8 cellular contexts compared by ENCODE assay signal in genomic region chr16:2720719-2721633, GRCh38. TPM values are rescaled to one million over a fixed set of nuclear protein-coding genes. Genes with fewer than 3 reads are reported as not detected.
DNase-seq lines count a peak whose midpoint lies in the region; ATAC-seq, FAIRE-seq and TF ChIP-seq lines count a peak whose summit lies in the region.

No MANE protein-coding gene starts in this region.

- peaks cover 1% of the 10 kb centered on the region for H3K4me1 ChIP-seq in ectodermal cell (ENCODE audit: control insufficient read depth, insufficient read depth, low read length)

- peaks cover 6% of the 10 kb centered on the region for H3K27me3 ChIP-seq in ectodermal cell (ENCODE audit: control insufficient read depth, insufficient read depth, low read length, poor library complexity, severe bottlenecking)

- 2% methylated on average over 92 to 94 of the region's 99 CpGs for WGBS in ectodermal cell, 2 experiments

- H3K27ac ChIP-seq in C4-2B, result peak overlapping the region; percentile 98
- H3K27ac ChIP-seq in ectodermal cell (ENCODE audit: insufficient read depth, low read depth, low read length, poor library complexity, severe bottlenecking), result peak overlapping the region; percentile 69

- no peaks in the 10 kb centered on the region for H3K36me3 ChIP-seq in ectodermal cell (ENCODE audit: control insufficient read depth, insufficient read depth, low read length)

- no peaks in the 10 kb centered on the region for H3K9me3 ChIP-seq in ectodermal cell (ENCODE audit: control insufficient read depth, low read length)

- no peak for FAIRE-seq in GM19239 (lab: Jason Lieb, UNC)

- peak; percentile 57 for ATAC-seq in HG03457 (IDR thresholded peaks at IDR 0.05; ENCODE audit: unreplicated experiment)

- H3K4me3 ChIP-seq in ectodermal cell (ENCODE audit: insufficient read depth, low read depth, low read length), result peak overlapping the region; percentile 54

- DNase-seq in GM19239 (ENCODE audit: insufficient read length, low spot score) (peak; percentile 96), NCI-H526 (lab: John Stamatoyannopoulos, UW) (peak; percentile 30 to 89), medulla oblongata (ENCODE audit: extremely low spot score) (peak; percentile 66)
- peak; percentile 90 to 91 for DNase-seq in activated CD4-positive, alpha-beta T cell treated with anti-CD3 and anti-CD28 coated beads, Interleukin-2, amount 50 U/mL, for 48 hours
- peak; percentile 69 for DNase-seq in stimulated activated CD8-positive, alpha-beta memory T cell treated with anti-CD3 and anti-CD28 coated beads, Interleukin-12 subunit alpha, Interleukin-12 subunit beta, amount 100 ng/mL, for 1 hour (ENCODE audit: low read depth)

- TF ChIP-seq CTCF in C4-2B (conservative IDR thresholded peaks at IDR 0.05), result peak; percentile 89

RNA-seq across cellular contexts. Expression of gene PRSS27, which starts 1.0 kb away (rescaled TPM):
- polyA plus RNA-seq in ectodermal cell (2013, experiment 1 of 4), result 3.4 TPM
- 3.9 TPM for polyA plus RNA-seq in ectodermal cell (2013, experiment 2 of 4)
- 3.4 TPM for polyA plus RNA-seq in ectodermal cell (2013, experiment 3 of 4)
- polyA plus RNA-seq in ectodermal cell (2013, experiment 4 of 4), result 5.8 TPM

RNA-seq across cellular contexts. Expression of gene SRRM2, which starts 31.5 kb away (rescaled TPM):
- 666 TPM for polyA plus RNA-seq in ectodermal cell (2013, experiment 1 of 4)
- polyA plus RNA-seq in ectodermal cell (2013, experiment 2 of 4), result 703 TPM
- 464 TPM for polyA plus RNA-seq in ectodermal cell (2013, experiment 3 of 4)
- 553 TPM for polyA plus RNA-seq in ectodermal cell (2013, experiment 4 of 4)

RNA-seq across cellular contexts. Expression of gene KCTD5, which starts 38.7 kb away (rescaled TPM):
- 31.1 TPM for polyA plus RNA-seq in ectodermal cell (2013, experiment 1 of 4)
- polyA plus RNA-seq in ectodermal cell (2013, experiment 2 of 4), result 31.9 TPM
- 27.0 TPM for polyA plus RNA-seq in ectodermal cell (2013, experiment 3 of 4)
- 27.9 TPM for polyA plus RNA-seq in ectodermal cell (2013, experiment 4 of 4)

RNA-seq across cellular contexts. Expression of gene ELOB, which starts 56.1 kb away (rescaled TPM):
- 218 TPM for polyA plus RNA-seq in ectodermal cell (2013, experiment 1 of 4)
- polyA plus RNA-seq in ectodermal cell (2013, experiment 2 of 4), result 219 TPM
- polyA plus RNA-seq in ectodermal cell (2013, experiment 3 of 4), result 229 TPM
- polyA plus RNA-seq in ectodermal cell (2013, experiment 4 of 4), result 227 TPM

Comparison
In these comparisons a context has a peak if more than half of its experiments do, and no peak if none do; other contexts are left out.
1. Peak in every context shown above with its lines: DNase-seq, ATAC-seq, H3K4me3 ChIP-seq and H3K27ac ChIP-seq.